In genomic region chr17:60757437-60757836, GRCh38 we compare ENCODE assay signal across 3 cellular contexts.
TF ChIP-seq lines count a peak whose summit lies in the region.

No MANE protein-coding gene starts in this region.

TF ChIP-seq in HepG2, 621 proteins besides CTCF, POLR2A, EP300 and RAD21 (continued from another document):
- TF ChIP-seq ETS1 (CRISPR knock-in tag; IDR thresholded peaks at IDR 0.05): no peak
- TF ChIP-seq ZMYM4 (CRISPR knock-in tag; IDR thresholded peaks at IDR 0.05): no peak
- no peak for TF ChIP-seq TFAP4 (IDR thresholded peaks at IDR 0.05; ENCODE audit: borderline replicate concordance, low read depth)

TF ChIP-seq in A549, 52 proteins besides CTCF, POLR2A, EP300 and RAD21 (continued from another document):
- TF ChIP-seq HMGXB4 (CRISPR knock-in tag; IDR thresholded peaks at IDR 0.05; ENCODE audit: borderline replicate concordance): no peak

TF ChIP-seq in HEK293, 187 proteins besides CTCF, POLR2A, EP300 and RAD21 (continued from another document):
- TF ChIP-seq ZNF513 (tag by site-specific recombination; IDR thresholded peaks at IDR 0.05): no peak
- 0 out of 2 replicates have a peak, but pooled peaks have one; percentile 4 for TF ChIP-seq ZNF426 (tag by site-specific recombination; IDR thresholded peaks at IDR 0.05)
